ENCODE assay signal across 8 cellular contexts in genomic region chr17:19728114-19728495, GRCh38. TPM values are rescaled to one million over a fixed set of nuclear protein-coding genes. Genes with fewer than 3 reads are reported as not detected.
DNase-seq lines count a peak whose midpoint lies in the region; ATAC-seq and TF ChIP-seq lines count a peak whose summit lies in the region.

No MANE protein-coding gene starts in this region.

- no peak for TF ChIP-seq CTCF in C4-2B (conservative IDR thresholded peaks at IDR 0.05)
- no peak for TF ChIP-seq CTCF in OCI-LY7 (conservative IDR thresholded peaks at IDR 0.05; ENCODE audit: low read length)

- H3K4me3 ChIP-seq in mesenchymal stem cell (ENCODE audit: insufficient read depth in 1 of 2, low read depth in 1 of 2, low read length in 2 of 2) (no peak overlapping the region), OCI-LY7 (ENCODE audit: low read depth, low read length, poor library complexity, severe bottlenecking) (no peak overlapping the region)

- no peak overlapping the region for H2AK5ac ChIP-seq in mesenchymal stem cell (ENCODE audit: low read length, severe bottlenecking)

- H3K9me3 ChIP-seq in mesenchymal stem cell (ENCODE audit: control insufficient read depth, low read length) = no peaks in the 10 kb centered on the region
- H3K9me3 ChIP-seq in OCI-LY7 (ENCODE audit: low read length) = no peaks in the 10 kb centered on the region

- H2BK12ac ChIP-seq in mesenchymal stem cell (ENCODE audit: low read length in 2 of 2) = peak overlapping the region in 1 of 2 experiments; percentile 99

- peak overlapping the region; percentile 86 for H2BK120ac ChIP-seq in mesenchymal stem cell (ENCODE audit: low read depth, low read length)

- no peak for ATAC-seq in HG02610 (IDR thresholded peaks at IDR 0.05; ENCODE audit: unreplicated experiment)

- peak overlapping the region in 1 of 2 experiments; percentile 78 for H3K14ac ChIP-seq in mesenchymal stem cell (ENCODE audit: low read length in 2 of 2)

- POLR2A ChIA-PET in OCI-LY7 (lab: Charles Lee) = interaction anchor here (0.8 kb wide), 1 partner anchor 16 kb away, joined by 3 read pairs; no protein-coding TSS in a partner anchor

- H3K23ac ChIP-seq in mesenchymal stem cell (ENCODE audit: low read length in 2 of 2) = no peak overlapping the region

- H3K36me3 ChIP-seq in mesenchymal stem cell (ENCODE audit: control insufficient read depth in 1 of 2, insufficient read depth in 2 of 2, low read depth in 1 of 2, low read length in 2 of 2) (peaks cover 0 to 3% of the 10 kb centered on the region in 2 experiments), OCI-LY7 (ENCODE audit: insufficient read depth, low read length) (no peaks in the 10 kb centered on the region)

- peak overlapping the region; percentile 92 to 96 for H3K4ac ChIP-seq in mesenchymal stem cell (ENCODE audit: low read depth in 1 of 2, low read length in 2 of 2)

- peak overlapping the region; percentile 54 for H2AFZ ChIP-seq in mesenchymal stem cell (ENCODE audit: low read depth, low read length)
- no peak overlapping the region for H2AFZ ChIP-seq in OCI-LY7 (ENCODE audit: low read length)

- 39% methylated on average over 7 of the region's 7 CpGs for WGBS in mesenchymal stem cell

- H3K4me2 ChIP-seq in mesenchymal stem cell (ENCODE audit: low read length, poor library complexity, severe bottlenecking) (no peak overlapping the region), OCI-LY7 (ENCODE audit: low read length) (no peak overlapping the region)

- intact Hi-C loops in OCI-LY7 (cut with micrococcal nuclease; ENCODE audit: unreplicated experiment) = no loop called here

- BruUV-seq in OCI-LY7 (replicated peaks; lab: Mats Ljungman, UMichigan) = no TSS peak

- H3K79me2 ChIP-seq in OCI-LY7 (ENCODE audit: insufficient read depth, low read depth, low read length) = no peaks in the 10 kb centered on the region

- no peak overlapping the region for H2BK15ac ChIP-seq in mesenchymal stem cell (ENCODE audit: low read depth, poor library complexity, severe bottlenecking)

- H4K8ac ChIP-seq in mesenchymal stem cell (ENCODE audit: low read length) = peak overlapping the region; percentile 86

- no peaks in the 10 kb centered on the region for H3K9me2 ChIP-seq in OCI-LY7 (ENCODE audit: insufficient read depth, low read length)

- peak overlapping the region; percentile 85 for H3K9ac ChIP-seq in mesenchymal stem cell (ENCODE audit: low read length)

- DNase-seq in NCI-H345 (lab: John Stamatoyannopoulos, UW) (peak; percentile 65), dedifferentiated amniotic fluid mesenchymal stem cell (ENCODE audit: extremely low spot score) (peak; percentile 84), mesenchymal stem cell (peak; percentile 89), OCI-LY7 (ENCODE audit: low spot score) (no peak), mesenteric fat pad (ENCODE audit: low spot score) (no peak), SKM-1 (lab: John Stamatoyannopoulos, UW; ENCODE audit: unreplicated experiment) (no peak)

- H3K79me1 ChIP-seq in mesenchymal stem cell (replicated peaks; ENCODE audit: low read length, poor library complexity, severe bottlenecking) = no peaks in the 10 kb centered on the region

- peaks cover 5 to 8% of the 10 kb centered on the region in 2 experiments for H3K27me3 ChIP-seq in mesenchymal stem cell (ENCODE audit: control insufficient read depth in 1 of 2, insufficient read depth in 1 of 2, low read length in 2 of 2)

- H3K27ac ChIP-seq in C4-2B = peak overlapping the region; percentile 21
- peak overlapping the region; percentile 62 for H3K27ac ChIP-seq in mesenchymal stem cell (ENCODE audit: low read length, poor library complexity, severe bottlenecking)
- H3K27ac ChIP-seq in OCI-LY7 (ENCODE audit: low read depth, low read length, poor library complexity, severe bottlenecking) = no peak overlapping the region

- H2BK5ac ChIP-seq in mesenchymal stem cell (ENCODE audit: low read depth, low read length, poor library complexity, severe bottlenecking) = peak overlapping the region; percentile 77

- peak overlapping the region; percentile 81 for H4K91ac ChIP-seq in mesenchymal stem cell (ENCODE audit: low read length)

- H3K4me1 ChIP-seq in mesenchymal stem cell (ENCODE audit: control insufficient read depth, insufficient read depth, low read depth, low read length) (peaks cover 17% of the 10 kb centered on the region), OCI-LY7 (ENCODE audit: insufficient read depth, low read length, poor library complexity, severe bottlenecking) (no peaks in the 10 kb centered on the region)

- CTCF ChIA-PET in OCI-LY7 (lab: Charles Lee; ENCODE audit: unreplicated experiment) = no interaction called here

- peak overlapping the region; percentile 96 to 98 for H3K18ac ChIP-seq in mesenchymal stem cell (ENCODE audit: low read depth in 1 of 2, low read length in 2 of 2)

- no peaks in the 10 kb centered on the region for H4K20me1 ChIP-seq in OCI-LY7 (ENCODE audit: insufficient read depth, low read length)

RNA-seq across cellular contexts. Expression of gene SLC47A2, which starts 11.7 kb away (rescaled TPM):
- polyA plus RNA-seq in mesenchymal stem cell (2013, experiment 1 of 2) = not detected
- not detected for polyA plus RNA-seq in mesenchymal stem cell (2013, experiment 2 of 2)
- not detected in 2 replicates for total RNA-seq in OCI-LY7 (2014; rRNA removed; shearing (Covaris generic))
- total RNA-seq in OCI-LY7 (2022) (not detected in 2 replicates), mesenteric fat pad (not detected)

RNA-seq across cellular contexts. Expression of gene ALDH3A1, which starts 20.0 kb away (rescaled TPM):
- not detected for polyA plus RNA-seq in mesenchymal stem cell (2013, experiment 1 of 2)
- not detected for polyA plus RNA-seq in mesenchymal stem cell (2013, experiment 2 of 2)
- total RNA-seq in OCI-LY7 (2014; rRNA removed; shearing (Covaris generic)) = 0.16 and 0.26 TPM in 2 replicates
- total RNA-seq in OCI-LY7 (2022) = not detected in 2 replicates
- 1.3 TPM for total RNA-seq in mesenteric fat pad

Comparison
In these comparisons a context has a peak if more than half of its experiments do, and no peak if none do; other contexts are left out.
1. DNase-seq: peak in NCI-H345 (single experiment), dedifferentiated amniotic fluid mesenchymal stem cell (single experiment) and mesenchymal stem cell (single experiment); none in OCI-LY7 (single experiment), mesenteric fat pad (single experiment) and SKM-1 (single experiment).